In genomic region chr9:97850746-97851449, GRCh38 we compare ENCODE assay signal across 17 cellular contexts. TPM values are rescaled to one million over a fixed set of nuclear protein-coding genes. Genes with fewer than 3 reads are reported as not detected.
DNase-seq lines count a peak whose midpoint lies in the region; ATAC-seq and TF ChIP-seq lines count a peak whose summit lies in the region.
"Had no signal": no experiment of that assay in that cellular context is flagged by ENCODE, and none has a peak within 500 bp of the region (broad histone marks: within the 10 kb centered on the region; RNA-seq: fewer than 3 reads in every experiment).

No MANE protein-coding gene starts in this region.

- H3K79me2 ChIP-seq in SK-N-SH (ENCODE audit: insufficient read depth) (no peaks in the 10 kb centered on the region), hepatocyte (no peaks in the 10 kb centered on the region)

- H2AFZ ChIP-seq in SK-N-SH (ENCODE audit: low read depth) (no peak overlapping the region), hepatocyte (no peak overlapping the region)

- H3K9ac ChIP-seq in SK-N-SH = no peak overlapping the region

- H3K36me3 ChIP-seq in SK-N-SH (replicated peaks in 1 of 2; ENCODE audit: control insufficient read depth in 1 of 2, insufficient read depth in 2 of 2, low read length in 1 of 2) (no peaks in the 10 kb centered on the region), hepatocyte (replicated peaks; ENCODE audit: insufficient read depth, low read depth) (no peaks in the 10 kb centered on the region)

- intact Hi-C loops in cardiac septum (cut with DNase I) (no loop called here), right cardiac atrium (cut with DNase I) (no loop called here)

- H3K9me3 ChIP-seq in right cardiac atrium (ENCODE audit: control insufficient read depth, low read length) (no peaks in the 10 kb centered on the region), SK-N-SH (no peaks in the 10 kb centered on the region), hepatocyte (ENCODE audit: low read depth) (no peaks in the 10 kb centered on the region)

- ATAC-seq in right cardiac atrium (no peak), HG02973 (IDR thresholded peaks at IDR 0.05; ENCODE audit: unreplicated experiment) (no peak)
- ATAC-seq: CD8-positive, alpha-beta T cell had no signal

- no peaks in the 10 kb centered on the region for H3K9me2 ChIP-seq in SK-N-SH
- H3K9me2 ChIP-seq in hepatocyte (replicated peaks; ENCODE audit: insufficient read depth) = no peaks in the 10 kb centered on the region

- CTCF ChIA-PET in SK-N-SH (lab: Yijun Ruan, JAX) = interaction anchor here (1.2 kb wide), 1 partner anchor 14 kb away, joined by 3 read pairs; no protein-coding TSS in a partner anchor

- peak overlapping the region; percentile 50; the same call in 1 of the 2 replicates for H3K4me2 ChIP-seq in SK-N-SH
- peak overlapping the region; percentile 92 for H3K4me2 ChIP-seq in hepatocyte

- H3K27me3 ChIP-seq in right cardiac atrium (ENCODE audit: control insufficient read depth, insufficient read depth) (no peaks in the 10 kb centered on the region), SK-N-SH (ENCODE audit: insufficient read depth) (peaks cover 90% of the 10 kb centered on the region), hepatocyte (peaks cover 95% of the 10 kb centered on the region)

- no peaks in the 10 kb centered on the region for H3K4me1 ChIP-seq in right cardiac atrium (ENCODE audit: control insufficient read depth, insufficient read depth, low read length)
- no peaks in the 10 kb centered on the region; a peak in 1 of 4 replicates for H3K4me1 ChIP-seq in SK-N-SH (ENCODE audit: control insufficient read depth in 1 of 2, insufficient read depth in 2 of 2, low read depth in 1 of 2, low read length in 1 of 2)
- peaks cover 15% of the 10 kb centered on the region for H3K4me1 ChIP-seq in hepatocyte (ENCODE audit: insufficient read depth)

- POLR2A ChIA-PET in SK-N-SH (lab: Yijun Ruan, JAX) = no interaction called here

- H3K4me3 ChIP-seq in right cardiac atrium (ENCODE audit: low read length) = no peak overlapping the region
- H3K4me3 ChIP-seq in SK-N-SH (ENCODE audit: low read depth in 2 of 2, low read length in 1 of 2) = no peak overlapping the region; a peak in 1 of 4 replicates
- no peak overlapping the region for H3K4me3 ChIP-seq in hepatocyte

- no peak for TF ChIP-seq CTCF in SK-N-SH (IDR thresholded peaks at IDR 0.05)
- no peak for TF ChIP-seq CTCF in hepatocyte (IDR thresholded peaks at IDR 0.05; ENCODE audit: poor library complexity)

- H3K27ac ChIP-seq in right cardiac atrium (ENCODE audit: low read length) (no peak overlapping the region), SK-N-SH (ENCODE audit: low read depth in 2 of 2, low read length in 1 of 2) (no peak overlapping the region), hepatocyte (no peak overlapping the region)

- no peaks in the 10 kb centered on the region for H4K20me1 ChIP-seq in SK-N-SH (ENCODE audit: insufficient read depth)
- no peaks in the 10 kb centered on the region for H4K20me1 ChIP-seq in hepatocyte (ENCODE audit: insufficient read depth, poor library complexity, severe bottlenecking)

- DNase-seq in cardiac septum (ENCODE audit: low spot score) = peak; percentile 19
- DNase-seq in right cardiac atrium = no peak
- DNase-seq in SK-N-SH = no peak
- no peak for DNase-seq in hepatocyte (ENCODE audit: low spot score)
- no peak for DNase-seq in T1000 (lab: John Stamatoyannopoulos, UW)
- DNase-seq in NCI-H226 = no peak
- DNase-seq in islet precursor cell = no peak
- DNase-seq: AML-193; CD8-positive, alpha-beta T cell; NCI-H1048; NCI-H2107; NCI-H345; NCI-H748 treated with DMSO at 0.1 percent for 48 hours; SHP77 treated with DMSO at 0.1 percent for 48 hours had no signal

- no peak for TF ChIP-seq EP300 in SK-N-SH (IDR thresholded peaks at IDR 0.05; ENCODE audit: borderline replicate concordance in 1 of 2, low read depth in 1 of 2, low read length in 1 of 2)

- TF ChIP-seq RAD21 in SK-N-SH (IDR thresholded peaks at IDR 0.05; ENCODE audit: low read length) = no peak

- WGBS in right cardiac atrium = 16% methylated on average over 13 of the region's 13 CpGs
- WGBS in SK-N-SH (ENCODE audit: low lambda C conversion rate) = 17% methylated on average over 13 of the region's 13 CpGs
- WGBS in hepatocyte (ENCODE audit: low lambda C conversion rate, missing lambda C conversion rate) = 27% methylated on average over 13 of the region's 13 CpGs

- no peaks in the 10 kb centered on the region for H3F3A ChIP-seq in SK-N-SH (replicated peaks; ENCODE audit: insufficient read depth)

TF ChIP-seq in SK-N-SH, 30 proteins besides CTCF, POLR2A, EP300 and RAD21:
- TF ChIP-seq ELF1 (IDR thresholded peaks at IDR 0.05) (no peak), TEAD4 (IDR thresholded peaks at IDR 0.05; ENCODE audit: borderline replicate concordance, insufficient read depth) (no peak), USF2 (IDR thresholded peaks at IDR 0.05; ENCODE audit: borderline replicate concordance, low read depth, low read length) (no peak), TAF1 (IDR thresholded peaks at IDR 0.05; ENCODE audit: borderline replicate concordance, low read depth, low read length) (no peak), GATA2 (CRISPR knock-in tag; IDR thresholded peaks at IDR 0.05) (no peak), MAX (IDR thresholded peaks at IDR 0.05; ENCODE audit: low read depth) (no peak), ZBTB33 (IDR thresholded peaks at IDR 0.05; ENCODE audit: borderline replicate concordance, low read depth) (no peak), MXI1 (IDR thresholded peaks at IDR 0.05; ENCODE audit: low read depth, low read length) (no peak), JUND (IDR thresholded peaks at IDR 0.05) (no peak), RFX5 (IDR thresholded peaks at IDR 0.05; ENCODE audit: low read length) (no peak), PBX3 (IDR thresholded peaks at IDR 0.05) (no peak), FOSL2 (IDR thresholded peaks at IDR 0.05; ENCODE audit: borderline replicate concordance, low read depth) (no peak)

RNA-seq across cellular contexts. Expression of gene FOXE1, which starts 2.1 kb away (rescaled TPM):
- total RNA-seq in cardiac septum (not detected), right cardiac atrium (not detected), hepatocyte (0.67 and 0.88 TPM in 2 replicates)
- polyA plus RNA-seq in right cardiac atrium (not detected), SK-N-SH (2012; rRNA removed) (0.03 and 0.08 TPM in 2 replicates), hepatocyte (0.99 and 3.7 TPM in 2 replicates)
- 0.04 TPM in 2 replicates for polyA plus RNA-seq in SK-N-SH (2012; cell fraction: cytosol; rRNA removed)
- polyA plus RNA-seq in SK-N-SH (2012; cell fraction: nucleus; rRNA removed) = 0.01 TPM in 2 replicates
- total RNA-seq: A673, HT1080 had no signal
